10 cellular contexts compared by ENCODE assay signal in the genomic region with DNA sequence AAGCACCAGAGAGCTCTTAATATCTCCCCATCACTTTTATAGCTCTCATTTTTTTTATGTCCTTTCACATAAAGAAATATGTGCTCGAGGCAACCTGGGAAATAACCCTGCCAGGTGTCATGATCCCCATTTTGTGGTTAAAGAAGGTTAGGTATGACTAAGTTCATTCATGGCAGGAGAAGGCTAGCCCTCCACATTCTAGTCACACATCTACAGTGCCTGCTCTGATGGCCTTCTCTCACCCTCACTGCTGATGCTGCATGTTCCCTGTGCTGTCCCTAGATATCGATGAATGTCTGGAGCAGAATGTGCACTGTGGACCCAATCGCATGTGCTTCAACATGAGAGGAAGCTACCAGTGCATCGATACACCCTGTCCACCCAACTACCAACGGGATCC.
DNase-seq lines count a peak whose midpoint lies in the region; ATAC-seq, FAIRE-seq and TF ChIP-seq lines count a peak whose summit lies in the region.
"Had no signal": no experiment of that assay in that cellular context is flagged by ENCODE, and none has a peak within 500 bp of the region (broad histone marks: within the 10 kb centered on the region; RNA-seq: fewer than 3 reads in every experiment).

No MANE protein-coding gene starts in this region.

- no peaks in the 10 kb centered on the region for H3K9me2 ChIP-seq in MM.1S (replicated peaks; ENCODE audit: insufficient read depth, low read length)

- no peak overlapping the region for H3K4me2 ChIP-seq in MM.1S (ENCODE audit: low read depth, low read length)

- peaks cover 4% of the 10 kb centered on the region for H3K27me3 Mint-ChIP-seq in activated CD4-positive, alpha-beta memory T cell treated with anti-CD3 and anti-CD28 coated beads for 36 hours
- H3K27me3 Mint-ChIP-seq in activated CD4-positive, alpha-beta memory T cell treated with anti-CD3 and anti-CD28 coated beads, Interleukin-2, amount 10 ng/mL, durations not matched to agents 7 days and 5 days, result no peaks in the 10 kb centered on the region
- peaks cover 0 to 5% of the 10 kb centered on the region in 2 donors for H3K27me3 Mint-ChIP-seq in stimulated activated naive B cell treated with anti-CD40 and anti-IgM and Interleukin-4, amounts not matched to agents 10 μg/mL and 1 μg/mL and 100 μg/mL, for 72 hours
- no peaks in the 10 kb centered on the region for H3K27me3 Mint-ChIP-seq in mesothelial cell of epicardium (ENCODE audit: low read depth)

- H3K79me2 ChIP-seq in MM.1S (ENCODE audit: low read length), result no peaks in the 10 kb centered on the region
- H3K79me2 ChIP-seq: parathyroid adenoma had no signal

- H3K4me1 Mint-ChIP-seq in activated CD4-positive, alpha-beta memory T cell treated with anti-CD3 and anti-CD28 coated beads for 36 hours (ENCODE audit: low read depth), result peaks cover 17% of the 10 kb centered on the region
- H3K4me1 Mint-ChIP-seq in activated CD4-positive, alpha-beta memory T cell treated with anti-CD3 and anti-CD28 coated beads, Interleukin-2, amount 10 ng/mL, durations not matched to agents 7 days and 5 days, result peaks cover 5% of the 10 kb centered on the region
- H3K4me1 Mint-ChIP-seq in stimulated activated naive B cell treated with anti-CD40 and anti-IgM and Interleukin-4, amounts not matched to agents 10 μg/mL and 1 μg/mL and 100 μg/mL, for 72 hours, result peaks cover 5 to 13% of the 10 kb centered on the region in 2 donors
- H3K4me1 Mint-ChIP-seq in mesothelial cell of epicardium, result peaks cover 12% of the 10 kb centered on the region

- intact Hi-C loops in activated CD4-positive, alpha-beta memory T cell treated with anti-CD3 and anti-CD28 coated beads for 36 hours (cut with micrococcal nuclease), result no loop called here

- no peak for FAIRE-seq in frontal cortex (lab: Jason Lieb, UNC)

- ATAC-seq in HG03039 (IDR thresholded peaks at IDR 0.05; ENCODE audit: unreplicated experiment), result peak; percentile 63
- peak; percentile 24; the same call in 2 of the 3 replicates for ATAC-seq in SK-N-SH treated with all-trans-retinoic acid at 6 μM for 48 hours
- ATAC-seq in stimulated activated naive B cell treated with anti-CD40 and anti-IgM and Interleukin-4, amounts not matched to agents 10 μg/mL and 1 μg/mL and 100 μg/mL, for 72 hours (replicated peaks), result peak; percentile 47 to 56

- no peaks in the 10 kb centered on the region for H3K36me3 Mint-ChIP-seq in activated CD4-positive, alpha-beta memory T cell treated with anti-CD3 and anti-CD28 coated beads for 36 hours
- H3K36me3 Mint-ChIP-seq in activated CD4-positive, alpha-beta memory T cell treated with anti-CD3 and anti-CD28 coated beads, Interleukin-2, amount 10 ng/mL, durations not matched to agents 7 days and 5 days (ENCODE audit: low read depth), result no peaks in the 10 kb centered on the region
- no peaks in the 10 kb centered on the region for H3K36me3 Mint-ChIP-seq in stimulated activated naive B cell treated with anti-CD40 and anti-IgM and Interleukin-4, amounts not matched to agents 10 μg/mL and 1 μg/mL and 100 μg/mL, for 72 hours
- peaks cover 13% of the 10 kb centered on the region for H3K36me3 Mint-ChIP-seq in mesothelial cell of epicardium
- H3K36me3 Mint-ChIP-seq: activated naive CD8-positive, alpha-beta T cell had no signal

- H3K27ac Mint-ChIP-seq in activated CD4-positive, alpha-beta memory T cell treated with anti-CD3 and anti-CD28 coated beads for 36 hours, result no peak overlapping the region
- no peak overlapping the region for H3K27ac Mint-ChIP-seq in activated CD4-positive, alpha-beta memory T cell treated with anti-CD3 and anti-CD28 coated beads, Interleukin-2, amount 10 ng/mL, durations not matched to agents 7 days and 5 days
- H3K27ac Mint-ChIP-seq in stimulated activated naive B cell treated with anti-CD40 and anti-IgM and Interleukin-4, amounts not matched to agents 10 μg/mL and 1 μg/mL and 100 μg/mL, for 72 hours, result no peak overlapping the region
- no peak overlapping the region for H3K27ac Mint-ChIP-seq in mesothelial cell of epicardium
- H3K27ac Mint-ChIP-seq: activated naive CD8-positive, alpha-beta T cell had no signal

- H4K20me1 ChIP-seq in MM.1S (ENCODE audit: insufficient read depth, low read length), result no peaks in the 10 kb centered on the region

- no peak overlapping the region for H2AFZ ChIP-seq in MM.1S (ENCODE audit: low read length)
- H2AFZ ChIP-seq: parathyroid adenoma had no signal

- no peak overlapping the region for H3K27ac ChIP-seq in MM.1S (ENCODE audit: low read length)
- H3K27ac ChIP-seq: parathyroid adenoma had no signal

- H3K4me3 ChIP-seq in MM.1S (ENCODE audit: low read length), result no peak overlapping the region

- peak; percentile 9 for DNase-seq in activated CD4-positive, alpha-beta memory T cell treated with anti-CD3 and anti-CD28 coated beads for 36 hours
- no peak for DNase-seq in activated CD4-positive, alpha-beta memory T cell treated with anti-CD3 and anti-CD28 coated beads, Interleukin-2, amount 10 ng/mL, durations not matched to agents 7 days and 5 days
- DNase-seq in stimulated activated naive B cell treated with anti-CD40 and anti-IgM and Interleukin-4, amounts not matched to agents 10 μg/mL and 1 μg/mL and 100 μg/mL, for 72 hours, result no peak
- no peak for DNase-seq in mesothelial cell of epicardium (ENCODE audit: low spot score in 2 of 2, unreplicated experiment in 2 of 2)
- DNase-seq in frontal cortex (ENCODE audit: low spot score in 2 of 2), result no peak
- DNase-seq in MM.1S, result no peak

- TF ChIP-seq CTCF in mesothelial cell of epicardium (IDR thresholded peaks at IDR 0.05; ENCODE audit: unreplicated experiment) (no peak), MM.1S (IDR thresholded peaks at IDR 0.05; ENCODE audit: low read length) (no peak)

- H3K9me3 ChIP-seq in MM.1S (replicated peaks; ENCODE audit: insufficient read depth, low read length), result no peaks in the 10 kb centered on the region

- H3K4me1 ChIP-seq in MM.1S (ENCODE audit: low read length), result peaks cover 7% of the 10 kb centered on the region; the same call in 1 of the 2 replicates
- H3K4me1 ChIP-seq: parathyroid adenoma had no signal

- H3K9me3 Mint-ChIP-seq in activated CD4-positive, alpha-beta memory T cell treated with anti-CD3 and anti-CD28 coated beads for 36 hours, result no peaks in the 10 kb centered on the region
- H3K9me3 Mint-ChIP-seq in activated CD4-positive, alpha-beta memory T cell treated with anti-CD3 and anti-CD28 coated beads, Interleukin-2, amount 10 ng/mL, durations not matched to agents 7 days and 5 days, result no peaks in the 10 kb centered on the region
- no peaks in the 10 kb centered on the region for H3K9me3 Mint-ChIP-seq in stimulated activated naive B cell treated with anti-CD40 and anti-IgM and Interleukin-4, amounts not matched to agents 10 μg/mL and 1 μg/mL and 100 μg/mL, for 72 hours
- H3K9me3 Mint-ChIP-seq in mesothelial cell of epicardium, result no peaks in the 10 kb centered on the region

- POLR2A ChIA-PET in activated CD4-positive, alpha-beta memory T cell treated with anti-CD3 and anti-CD28 coated beads for 36 hours (lab: Charles Lee), result no interaction called here
- POLR2A ChIA-PET in activated CD4-positive, alpha-beta memory T cell treated with anti-CD3 and anti-CD28 coated beads, Interleukin-2, amount 10 ng/mL, durations not matched to agents 7 days and 5 days (lab: Charles Lee), result no interaction called here

- no peaks in the 10 kb centered on the region for H3K27me3 ChIP-seq in MM.1S (replicated peaks; ENCODE audit: insufficient read depth, low read length)

- no peak overlapping the region for H3K9ac ChIP-seq in MM.1S (ENCODE audit: low read length)
- H3K9ac ChIP-seq: parathyroid adenoma had no signal

- CTCF ChIA-PET in activated CD4-positive, alpha-beta memory T cell treated with anti-CD3 and anti-CD28 coated beads for 36 hours (lab: Charles Lee), result no interaction called here
- CTCF ChIA-PET in activated CD4-positive, alpha-beta memory T cell treated with anti-CD3 and anti-CD28 coated beads, Interleukin-2, amount 10 ng/mL, durations not matched to agents 7 days and 5 days (lab: Charles Lee), result no interaction called here

- no peak overlapping the region for H3K4me3 Mint-ChIP-seq in activated CD4-positive, alpha-beta memory T cell treated with anti-CD3 and anti-CD28 coated beads for 36 hours
- H3K4me3 Mint-ChIP-seq in activated CD4-positive, alpha-beta memory T cell treated with anti-CD3 and anti-CD28 coated beads, Interleukin-2, amount 10 ng/mL, durations not matched to agents 7 days and 5 days, result no peak overlapping the region
- no peak overlapping the region for H3K4me3 Mint-ChIP-seq in stimulated activated naive B cell treated with anti-CD40 and anti-IgM and Interleukin-4, amounts not matched to agents 10 μg/mL and 1 μg/mL and 100 μg/mL, for 72 hours
- no peak overlapping the region for H3K4me3 Mint-ChIP-seq in mesothelial cell of epicardium
- H3K4me3 Mint-ChIP-seq: activated naive CD8-positive, alpha-beta T cell had no signal

- no peaks in the 10 kb centered on the region for H3K36me3 ChIP-seq in MM.1S (replicated peaks; ENCODE audit: insufficient read depth, low read length)

- 0 out of 2 replicates have a peak, but pooled peaks cover 10% of the 10 kb centered on the region for H3F3A ChIP-seq in MM.1S (ENCODE audit: insufficient read depth, low read length)

TF ChIP-seq in SK-N-SH treated with all-trans-retinoic acid at 6 μM for 48 hours, 23 proteins besides CTCF, POLR2A, EP300 and RAD21 (continues in another document):
- TF ChIP-seq ZNF565 (CRISPR knock-in tag; conservative IDR thresholded peaks at IDR 0.05; ENCODE audit: low read depth) (no peak), ESRRG (CRISPR knock-in tag; IDR thresholded peaks at IDR 0.05) (no peak), BACH2 (CRISPR knock-in tag; IDR thresholded peaks at IDR 0.05; ENCODE audit: borderline replicate concordance) (no peak), ISL1 (CRISPR knock-in tag; IDR thresholded peaks at IDR 0.05) (no peak), CREB5 (CRISPR knock-in tag; IDR thresholded peaks at IDR 0.05; ENCODE audit: low read depth) (no peak)
